ENCODE assay signal across 13 cellular contexts in genomic region chr7:2953588-2954407, GRCh38.
DNase-seq lines count a peak whose midpoint lies in the region; ATAC-seq and TF ChIP-seq lines count a peak whose summit lies in the region.
"Had no signal": no experiment of that assay in that cellular context is flagged by ENCODE, and none has a peak within 500 bp of the region (broad histone marks: within the 10 kb centered on the region; RNA-seq: fewer than 3 reads in every experiment).

No MANE protein-coding gene starts in this region.

- WGBS in endodermal cell (ENCODE audit: insufficient coverage in 1 of 2, insufficient read length in 1 of 2), 2 experiments = 95 to 96% methylated on average over 8 to 11 of the region's 11 CpGs
- 66 to 81% (median 72%) methylated on average over 8 to 11 of the region's 11 CpGs for WGBS in spleen, 5 donors

- CTCF ChIA-PET in activated B cell treated with CpG ODN at 0.5 μM for 24 hours (lab: Charles Lee) = no interaction called here

- no peaks in the 10 kb centered on the region for H3K36me3 ChIP-seq in endodermal cell (ENCODE audit: control insufficient read depth, insufficient read depth, low read length)
- peaks cover 0 to 52% (median 12%) of the 10 kb centered on the region in 6 donors for H3K36me3 ChIP-seq in spleen
- H3K36me3 ChIP-seq: neutrophil, Peyer's patch had no signal

- no peaks in the 10 kb centered on the region for H3K27me3 Mint-ChIP-seq in activated B cell treated with CpG ODN at 0.5 μM for 24 hours
- no peaks in the 10 kb centered on the region for H3K27me3 Mint-ChIP-seq in endodermal cell (ENCODE audit: insufficient read depth)

- TF ChIP-seq CTCF in activated B cell treated with CpG ODN at 0.5 μM for 24 hours (IDR thresholded peaks at IDR 0.05) = no peak
- TF ChIP-seq CTCF in endodermal cell (conservative IDR thresholded peaks at IDR 0.05) = no peak
- TF ChIP-seq CTCF in spleen (IDR thresholded peaks at IDR 0.05 in 8 of 11, conservative IDR thresholded peaks at IDR 0.05 in 3 of 11) = no peak

- H3K36me3 Mint-ChIP-seq in activated B cell treated with CpG ODN at 0.5 μM for 24 hours (ENCODE audit: low read depth) = peaks cover 76% of the 10 kb centered on the region
- peaks cover 20% of the 10 kb centered on the region for H3K36me3 Mint-ChIP-seq in endodermal cell (ENCODE audit: low read depth)

- H3K9me3 ChIP-seq in endodermal cell (ENCODE audit: control insufficient read depth, low read length) (peaks cover 21% of the 10 kb centered on the region), spleen (peaks cover 0 to 4% (median 0%) of the 10 kb centered on the region in 8 donors)
- H3K9me3 ChIP-seq: neutrophil, Peyer's patch had no signal

- DNase-seq in activated CD8-positive, alpha-beta memory T cell treated with anti-CD3 and anti-CD28 coated beads for 24 hours = peak; percentile 68
- no peak for DNase-seq in activated CD8-positive, alpha-beta memory T cell treated with anti-CD3 and anti-CD28 coated beads, Interleukin-2, amount 50 U/mL, for 4 hours
- no peak for DNase-seq in activated B cell treated with CpG ODN at 0.5 μM for 24 hours
- peak; percentile 29 for DNase-seq in endodermal cell
- DNase-seq in spleen = no peak
- no peak for DNase-seq in NOMO-1 treated with DMSO at 0.1 percent for 48 hours (lab: John Stamatoyannopoulos, UW; ENCODE audit: unreplicated experiment)
- DNase-seq: anterior cingulate cortex, IMR-90, NCI-H446 had no signal

- no peak for TF ChIP-seq POLR2A in spleen (IDR thresholded peaks at IDR 0.05)

- ATAC-seq in activated B cell treated with CpG ODN at 0.5 μM for 24 hours (ENCODE audit: low read depth) (peak; percentile 39), GM21447 (IDR thresholded peaks at IDR 0.05; ENCODE audit: unreplicated experiment) (no peak), HG03108 (IDR thresholded peaks at IDR 0.05; ENCODE audit: unreplicated experiment) (no peak)

- POLR2A ChIA-PET in activated B cell treated with CpG ODN at 0.5 μM for 24 hours (lab: Charles Lee) = interaction anchor here (0.6 to 0.9 kb wide), 2 partner anchors 11 to 17 kb away, joined by 3 read pairs; no protein-coding TSS in a partner anchor

- H3K4me3 Mint-ChIP-seq in activated B cell treated with CpG ODN at 0.5 μM for 24 hours (peak overlapping the region; percentile 24), endodermal cell (no peak overlapping the region)

- H3K4me3 ChIP-seq in endodermal cell (ENCODE audit: low read length) = no peak overlapping the region
- no peak overlapping the region for H3K4me3 ChIP-seq in spleen
- H3K4me3 ChIP-seq: Peyer's patch had no signal

- H3K4me1 ChIP-seq in endodermal cell (ENCODE audit: control insufficient read depth, insufficient read depth, low read length) = no peaks in the 10 kb centered on the region
- peaks cover 0 to 85% (median 43%) of the 10 kb centered on the region in 6 donors for H3K4me1 ChIP-seq in spleen

- H3K27ac ChIP-seq in endodermal cell (ENCODE audit: low read depth, low read length) = no peak overlapping the region
- peak overlapping the region in 6 of 8 donors; percentile 13 to 63 (median 42) for H3K27ac ChIP-seq in spleen
- H3K27ac ChIP-seq: neutrophil had no signal

- intact Hi-C loops in activated B cell treated with CpG ODN at 0.5 μM for 24 hours (cut with micrococcal nuclease) = loop anchor here (5.0 kb wide), 1 partner anchor 199 kb away; no protein-coding TSS in a partner anchor
- intact Hi-C loops in spleen (cut with DNase I; ENCODE audit: low total_unique reads) = no loop called here

- no peak overlapping the region for H3K9ac ChIP-seq in endodermal cell (ENCODE audit: extremely low read depth, low read length, poor library complexity, severe bottlenecking)

- H3K4me1 Mint-ChIP-seq in activated B cell treated with CpG ODN at 0.5 μM for 24 hours (peaks cover 69% of the 10 kb centered on the region), endodermal cell (no peaks in the 10 kb centered on the region)

- H3K27me3 ChIP-seq in endodermal cell (ENCODE audit: control insufficient read depth, insufficient read depth, low read length, poor library complexity, severe bottlenecking) (no peaks in the 10 kb centered on the region), spleen (replicated peaks in 1 of 7) (no peaks in the 10 kb centered on the region)
- H3K27me3 ChIP-seq: Peyer's patch had no signal

- H3K27ac Mint-ChIP-seq in activated B cell treated with CpG ODN at 0.5 μM for 24 hours (peak overlapping the region; percentile 70), endodermal cell (no peak overlapping the region)

- H3K9me3 Mint-ChIP-seq in activated B cell treated with CpG ODN at 0.5 μM for 24 hours = no peaks in the 10 kb centered on the region
- peaks cover 23% of the 10 kb centered on the region for H3K9me3 Mint-ChIP-seq in endodermal cell

Comparison
In these comparisons a context has a peak if more than half of its experiments do, and no peak if none do; other contexts are left out.
1. DNase-seq: peak in activated CD8-positive, alpha-beta memory T cell treated with anti-CD3 and anti-CD28 coated beads for 24 hours (single experiment) and endodermal cell (single experiment); none in activated CD8-positive, alpha-beta memory T cell treated with anti-CD3 and anti-CD28 coated beads, Interleukin-2, amount 50 U/mL, for 4 hours (single experiment), activated B cell treated with CpG ODN at 0.5 μM for 24 hours (single experiment), spleen (single experiment) and NOMO-1 treated with DMSO at 0.1 percent for 48 hours (single experiment).